In the genomic region with DNA sequence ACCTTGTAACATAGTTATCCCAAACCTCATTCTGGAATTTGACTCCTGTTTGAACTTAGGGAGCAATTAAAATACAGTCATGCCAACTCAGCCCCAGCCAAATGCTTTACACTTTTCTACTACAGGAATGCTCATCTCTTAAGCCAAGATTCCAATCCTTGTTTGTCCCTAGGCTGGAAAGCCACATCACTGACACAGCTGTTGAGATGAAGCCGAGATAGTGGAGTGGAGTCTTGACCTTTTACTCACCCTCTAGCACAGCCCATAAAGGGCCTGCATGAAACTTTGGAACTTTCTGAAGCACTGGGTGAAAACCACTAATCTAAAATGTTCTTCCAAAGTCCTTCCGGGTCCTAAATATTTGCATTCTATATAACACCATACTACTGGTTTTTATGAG, we compare ENCODE assay signal across 10 cellular contexts.
DNase-seq lines count a peak whose midpoint lies in the region; ATAC-seq and TF ChIP-seq lines count a peak whose summit lies in the region.
"Had no signal": no experiment of that assay in that cellular context is flagged by ENCODE, and none has a peak within 500 bp of the region (broad histone marks: within the 10 kb centered on the region; RNA-seq: fewer than 3 reads in every experiment).

No MANE protein-coding gene starts in this region.

- H2AFZ ChIP-seq in Karpas-422 (ENCODE audit: low read length), result no peak overlapping the region

- H3K9me3 ChIP-seq in Karpas-422 (ENCODE audit: low read length), result no peaks in the 10 kb centered on the region

- H3K79me2 ChIP-seq in Karpas-422 (ENCODE audit: low read length), result no peaks in the 10 kb centered on the region

- intact Hi-C loops in Right ventricle myocardium superior (cut with DNase I), result loop anchor here (10.0 kb wide), 1 partner anchor 457 kb away; no protein-coding TSS in a partner anchor
- intact Hi-C loops in cardiac septum (cut with DNase I), result no loop called here

- no peak overlapping the region for H3K9ac ChIP-seq in Karpas-422 (ENCODE audit: low read length)

- DNase-seq in Right ventricle myocardium superior (no peak), cardiac septum (ENCODE audit: low spot score) (no peak), astrocyte of the cerebellum (ENCODE audit: low read depth) (peak; percentile 82), kidney tubule cell (ENCODE audit: low spot score) (peak; percentile 13), NCI-H1092 treated with DMSO at 0.1 percent for 48 hours (lab: John Stamatoyannopoulos, UW) (no peak), Karpas-422 (no peak)
- DNase-seq: activated CD4-positive, alpha-beta T cell treated with anti-CD3 and anti-CD28 coated beads, Interleukin-2, amount 50 U/mL, for 48 hours; activated naive CD8-positive, alpha-beta T cell treated with anti-CD3 and anti-CD28 coated beads, Interleukin-2, amount 50 U/mL, for 24 hours had no signal

- in situ Hi-C loops in astrocyte of the cerebellum (cut with HindIII; ENCODE audit: low sequenced_read_pairs), result loop anchor here (25.0 kb wide), 2 partner anchors 205 to 720 kb away; no protein-coding TSS in a partner anchor

- H3K27ac ChIP-seq in Karpas-422 (ENCODE audit: low read length), result no peak overlapping the region

- no peaks in the 10 kb centered on the region; the same call in 1 of the 2 replicates for H3K27me3 ChIP-seq in Karpas-422 (ENCODE audit: low read length)

- no peaks in the 10 kb centered on the region for H3K36me3 ChIP-seq in Karpas-422 (ENCODE audit: insufficient read depth, low read length)

- H3K4me1 ChIP-seq in Karpas-422 (ENCODE audit: low read length), result peaks cover 24% of the 10 kb centered on the region

- ATAC-seq in Right ventricle myocardium superior (ENCODE audit: poor library complexity), result peak; percentile 89
- no peak for ATAC-seq in HG03095 (IDR thresholded peaks at IDR 0.05; ENCODE audit: unreplicated experiment)
- ATAC-seq in GM18868 (IDR thresholded peaks at IDR 0.05; ENCODE audit: unreplicated experiment), result no peak
- ATAC-seq: activated naive CD8-positive, alpha-beta T cell treated with anti-CD3 and anti-CD28 coated beads, Interleukin-2, amount 50 U/mL, for 24 hours had no signal

- H3K4me2 ChIP-seq in Karpas-422 (ENCODE audit: low read depth, low read length, poor library complexity, severe bottlenecking), result no peak overlapping the region

- H3K4me3 ChIP-seq in astrocyte of the cerebellum (ENCODE audit: low read depth, low read length) (no peak overlapping the region), Karpas-422 (ENCODE audit: low read length) (no peak overlapping the region)

- TF ChIP-seq CTCF in astrocyte of the cerebellum (IDR thresholded peaks at IDR 0.05; ENCODE audit: low read depth, low read length, missing control alignments), result no peak

- H3K9me2 ChIP-seq in Karpas-422 (replicated peaks; ENCODE audit: insufficient read depth, low read length), result no peaks in the 10 kb centered on the region

- H4K20me1 ChIP-seq in Karpas-422 (ENCODE audit: insufficient read depth, low read depth, low read length), result no peaks in the 10 kb centered on the region

Comparison
In these comparisons a context has a peak if more than half of its experiments do, and no peak if none do; other contexts are left out.
1. DNase-seq: peak in astrocyte of the cerebellum (single experiment) and kidney tubule cell (single experiment); none in Right ventricle myocardium superior (single experiment), cardiac septum (single experiment), NCI-H1092 treated with DMSO at 0.1 percent for 48 hours (single experiment) and Karpas-422 (single experiment).